Comparison of ENCODE assay signal across 1 cellular context in genomic region chr7:46493196-46493595, GRCh38.
TF ChIP-seq lines count a peak whose summit lies in the region.

No MANE protein-coding gene starts in this region.

TF ChIP-seq in SK-N-SH, 30 proteins besides CTCF, POLR2A, EP300 and RAD21 (continued from another document):
- no peak for TF ChIP-seq RFX5 (IDR thresholded peaks at IDR 0.05; ENCODE audit: low read length)
- no peak for TF ChIP-seq RCOR1 (IDR thresholded peaks at IDR 0.05; ENCODE audit: low read length)
- TF ChIP-seq NFIC (IDR thresholded peaks at IDR 0.05; ENCODE audit: borderline replicate concordance): no peak
- no peak for TF ChIP-seq USF1 (IDR thresholded peaks at IDR 0.05; ENCODE audit: borderline replicate concordance, low read depth)
- TF ChIP-seq, protein P1, sequence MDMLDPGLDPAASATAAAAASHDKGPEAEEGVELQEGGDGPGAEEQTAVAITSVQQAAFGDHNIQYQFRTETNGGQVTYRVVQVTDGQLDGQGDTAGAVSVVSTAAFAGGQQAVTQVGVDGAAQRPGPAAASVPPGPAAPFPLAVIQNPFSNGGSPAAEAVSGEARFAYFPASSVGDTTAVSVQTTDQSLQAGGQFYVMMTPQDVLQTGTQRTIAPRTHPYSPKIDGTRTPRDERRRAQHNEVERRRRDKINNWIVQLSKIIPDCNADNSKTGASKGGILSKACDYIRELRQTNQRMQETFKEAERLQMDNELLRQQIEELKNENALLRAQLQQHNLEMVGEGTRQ (IDR thresholded peaks at IDR 0.05; ENCODE audit: borderline replicate concordance, low read depth, low read length): no peak
- no peak for TF ChIP-seq TCF12 (IDR thresholded peaks at IDR 0.05)
TF ChIP-seq in SK-N-SH: peak in this region for 0.
